Comparison of ENCODE assay signal across 9 cellular contexts in genomic region chr9:131704195-131704983, GRCh38. TPM values are rescaled to one million over a fixed set of nuclear protein-coding genes. Genes with fewer than 3 reads are reported as not detected.
DNase-seq lines count a peak whose midpoint lies in the region; ATAC-seq and TF ChIP-seq lines count a peak whose summit lies in the region.
"Had no signal": no experiment of that assay in that cellular context is flagged by ENCODE, and none has a peak within 500 bp of the region (broad histone marks: within the 10 kb centered on the region; RNA-seq: fewer than 3 reads in every experiment).

No MANE protein-coding gene starts in this region.

- H3K4me2 ChIP-seq in OCI-LY7 (ENCODE audit: low read length), result peak overlapping the region; percentile 67

- TF ChIP-seq POLR2A in upper lobe of left lung (IDR thresholded peaks at IDR 0.05) (no peak), testis (IDR thresholded peaks at IDR 0.05) (no peak)

- H3K27me3 Mint-ChIP-seq in activated naive CD8-positive, alpha-beta T cell, result no peaks in the 10 kb centered on the region
- H3K27me3 Mint-ChIP-seq in activated naive CD8-positive, alpha-beta T cell treated with anti-CD3 and anti-CD28 coated beads, Interleukin-2, amount 50 U/mL, for 24 hours, result no peaks in the 10 kb centered on the region
- H3K27me3 Mint-ChIP-seq in immature natural killer cell (ENCODE audit: low read depth in 3 of 3), result peaks cover 0 to 5% (median 2%) of the 10 kb centered on the region in 3 donors

- WGBS in upper lobe of left lung, 2 donors, result 56 to 58% methylated on average over 4 of the region's 4 CpGs
- WGBS in testis, 2 donors, result 70 to 78% methylated on average over 4 of the region's 4 CpGs

- BruUV-seq in OCI-LY7 (replicated peaks; lab: Mats Ljungman, UMichigan), result no TSS peak

- intact Hi-C loops in OCI-LY7 (cut with micrococcal nuclease; ENCODE audit: unreplicated experiment), result no loop called here
- intact Hi-C loops in testis (cut with DNase I; ENCODE audit: low total_unique reads), result no loop called here

- H3K4me3 ChIP-seq in OCI-LY7 (ENCODE audit: low read depth, low read length, poor library complexity, severe bottlenecking) (peak overlapping the region; percentile 23), upper lobe of left lung (no peak overlapping the region), testis (no peak overlapping the region)

- no peak for DNase-seq in activated naive CD8-positive, alpha-beta T cell treated with anti-CD3 and anti-CD28 coated beads, Interleukin-2, amount 50 U/mL, for 24 hours
- DNase-seq in OCI-LY7 (ENCODE audit: low spot score) (no peak), immature natural killer cell (no peak), upper lobe of left lung (no peak), activated T-cell treated with anti-CD3 and anti-CD28 coated beads for 4 hours (no peak), testis (no peak), CD1c-positive myeloid dendritic cell (ENCODE audit: extremely low spot score) (no peak)
- DNase-seq: stimulated activated CD4-positive, alpha-beta T cell treated with anti-CD3 and anti-CD28 coated beads, Interleukin-4, amount 100 ng/mL, for 24 hours had no signal

- H2AFZ ChIP-seq in OCI-LY7 (ENCODE audit: low read length), result no peak overlapping the region

- peaks cover 74% of the 10 kb centered on the region for H3K4me1 Mint-ChIP-seq in activated naive CD8-positive, alpha-beta T cell (ENCODE audit: low read depth)
- peaks cover 86% of the 10 kb centered on the region for H3K4me1 Mint-ChIP-seq in activated naive CD8-positive, alpha-beta T cell treated with anti-CD3 and anti-CD28 coated beads, Interleukin-2, amount 50 U/mL, for 24 hours
- H3K4me1 Mint-ChIP-seq in immature natural killer cell, result peaks cover 93 to 100% of the 10 kb centered on the region in 2 donors

- H3K4me3 Mint-ChIP-seq in activated naive CD8-positive, alpha-beta T cell, result no peak overlapping the region
- H3K4me3 Mint-ChIP-seq in activated naive CD8-positive, alpha-beta T cell treated with anti-CD3 and anti-CD28 coated beads, Interleukin-2, amount 50 U/mL, for 24 hours, result no peak overlapping the region
- peak overlapping the region in 2 of 5 donors; percentile 3 to 75 for H3K4me3 Mint-ChIP-seq in immature natural killer cell

- TF ChIP-seq CTCF in OCI-LY7 (conservative IDR thresholded peaks at IDR 0.05; ENCODE audit: low read length), result no peak
- TF ChIP-seq CTCF in upper lobe of left lung (IDR thresholded peaks at IDR 0.05), result no peak
- no peak for TF ChIP-seq CTCF in testis (IDR thresholded peaks at IDR 0.05)

- POLR2A ChIA-PET in OCI-LY7 (lab: Charles Lee), result interaction anchor here (0.6 to 0.7 kb wide), 3 partner anchors 21 to 41 kb away, joined by 3 read pairs; no protein-coding TSS in a partner anchor

- ATAC-seq in activated naive CD8-positive, alpha-beta T cell treated with anti-CD3 and anti-CD28 coated beads, Interleukin-2, amount 50 U/mL, for 24 hours, result no peak
- ATAC-seq in upper lobe of left lung (ENCODE audit: low FRiP score in 2 of 2), result no peak

- peaks cover 9% of the 10 kb centered on the region for H3K36me3 Mint-ChIP-seq in activated naive CD8-positive, alpha-beta T cell
- peaks cover 8% of the 10 kb centered on the region for H3K36me3 Mint-ChIP-seq in activated naive CD8-positive, alpha-beta T cell treated with anti-CD3 and anti-CD28 coated beads, Interleukin-2, amount 50 U/mL, for 24 hours (ENCODE audit: low read depth)
- no peaks in the 10 kb centered on the region for H3K36me3 Mint-ChIP-seq in immature natural killer cell

- H4K20me1 ChIP-seq in OCI-LY7 (ENCODE audit: insufficient read depth, low read length), result peaks cover 47% of the 10 kb centered on the region

- H3K4me1 ChIP-seq in OCI-LY7 (ENCODE audit: insufficient read depth, low read length, poor library complexity, severe bottlenecking), result peaks cover 77% of the 10 kb centered on the region
- peaks cover 58 to 92% (median 83%) of the 10 kb centered on the region in 4 donors for H3K4me1 ChIP-seq in upper lobe of left lung
- H3K4me1 ChIP-seq in testis, result peaks cover 12% of the 10 kb centered on the region

- no peaks in the 10 kb centered on the region for H3K9me2 ChIP-seq in OCI-LY7 (ENCODE audit: insufficient read depth, low read length)

- H3K79me2 ChIP-seq in OCI-LY7 (ENCODE audit: insufficient read depth, low read depth, low read length), result peaks cover 99% of the 10 kb centered on the region

- CTCF ChIA-PET in OCI-LY7 (lab: Charles Lee; ENCODE audit: unreplicated experiment), result no interaction called here

- H3K36me3 ChIP-seq in OCI-LY7 (ENCODE audit: insufficient read depth, low read length), result peaks cover 23% of the 10 kb centered on the region; the same call in 1 of the 2 replicates
- H3K36me3 ChIP-seq in upper lobe of left lung, result no peaks in the 10 kb centered on the region
- no peaks in the 10 kb centered on the region for H3K36me3 ChIP-seq in testis (ENCODE audit: low read depth, missing control alignments)

- H3K27ac Mint-ChIP-seq in activated naive CD8-positive, alpha-beta T cell, result peak overlapping the region; percentile 29
- H3K27ac Mint-ChIP-seq in activated naive CD8-positive, alpha-beta T cell treated with anti-CD3 and anti-CD28 coated beads, Interleukin-2, amount 50 U/mL, for 24 hours, result no peak overlapping the region
- peak overlapping the region; percentile 44 to 84 (median 70) for H3K27ac Mint-ChIP-seq in immature natural killer cell

- peak overlapping the region; percentile 49 for H3K27ac ChIP-seq in OCI-LY7 (ENCODE audit: low read depth, low read length, poor library complexity, severe bottlenecking)
- H3K27ac ChIP-seq in upper lobe of left lung, result peak overlapping the region in 3 of 4 donors; percentile 28 to 90 (median 84)
- H3K27ac ChIP-seq in testis, result no peak overlapping the region

- no peaks in the 10 kb centered on the region for H3K27me3 ChIP-seq in upper lobe of left lung
- H3K27me3 ChIP-seq in testis, result no peaks in the 10 kb centered on the region

- TF ChIP-seq EP300 in upper lobe of left lung (IDR thresholded peaks at IDR 0.05), result no peak

- H3K9me3 Mint-ChIP-seq in activated naive CD8-positive, alpha-beta T cell (ENCODE audit: low read depth), result no peaks in the 10 kb centered on the region
- H3K9me3 Mint-ChIP-seq in activated naive CD8-positive, alpha-beta T cell treated with anti-CD3 and anti-CD28 coated beads, Interleukin-2, amount 50 U/mL, for 24 hours, result no peaks in the 10 kb centered on the region
- H3K9me3 Mint-ChIP-seq in immature natural killer cell, result no peaks in the 10 kb centered on the region

- H3K9me3 ChIP-seq in OCI-LY7 (ENCODE audit: low read length) (no peaks in the 10 kb centered on the region), upper lobe of left lung (no peaks in the 10 kb centered on the region), testis (no peaks in the 10 kb centered on the region)

RNA-seq across cellular contexts. Expression of gene RAPGEF1, which starts 35.5 kb away (rescaled TPM):
- 114 and 118 TPM in 2 replicates for total RNA-seq in OCI-LY7 (2014; rRNA removed; shearing (Covaris generic))
- total RNA-seq in OCI-LY7 (2022) (243 and 277 TPM in 2 replicates), upper lobe of left lung (100 to 1,000 TPM in 2 of 6 donors, 10 to 100 TPM in 4; 82.8 to 161 (median 96.8) TPM), testis (10 to 100 TPM; 55.8 to 56.9 TPM)
- polyA plus RNA-seq in immature natural killer cell (10 to 100 TPM in 1 of 3 donors, 1 to 10 TPM in 2; 1.2 to 15.8 (median 7.4) TPM), testis (ENCODE audit: insufficient read depth, low read depth, low replicate concordance) (36.1 TPM)

Comparison
In these comparisons a context has a peak if more than half of its experiments do, and no peak if none do; other contexts are left out.
1. H3K27ac ChIP-seq: peak in OCI-LY7 (single experiment) and upper lobe of left lung (3 of 4); none in testis (0 of 2).